Comparison of ENCODE assay signal across 25 cellular contexts in genomic region chr3:77913524-77914174, GRCh38.
"Had no signal": no experiment of that assay in that cellular context is flagged by ENCODE, and none has a peak within 500 bp of the region (broad histone marks: within the 10 kb centered on the region; RNA-seq: fewer than 3 reads in every experiment).

No MANE protein-coding gene starts in this region.

- H3K4me2 ChIP-seq: smooth muscle cell had no signal

- H3K9me3 ChIP-seq: lower lobe of right lung, mucosa of descending colon, neutrophil, pancreas, suprapubic skin, transverse colon, uterus had no signal

- H3K27ac Mint-ChIP-seq: memory B cell; mesothelial cell of epicardium; naive B cell; natural killer cell treated with Interleukin-12 subunit alpha and Interleukin-12 subunit beta and Interleukin-15 and Interleukin-18, amount 100 ng/mL, for 72 hours; stimulated activated naive CD8-positive, alpha-beta T cell treated with anti-CD3 and anti-CD28 coated beads, Interleukin-15, amount 100 ng/mL, for 72 hours had no signal

- H3K9me3 Mint-ChIP-seq: stimulated activated naive CD8-positive, alpha-beta T cell treated with anti-CD3 and anti-CD28 coated beads, Interleukin-15, amount 100 ng/mL, for 72 hours had no signal

- H3K4me1 ChIP-seq: left ventricle myocardium inferior, lower lobe of right lung, pancreas, suprapubic skin, transverse colon, upper lobe of right lung, uterus had no signal

- H3K36me3 ChIP-seq: left ventricle myocardium inferior, lower lobe of right lung, neutrophil, pancreas, suprapubic skin, transverse colon, upper lobe of right lung, uterus had no signal

- H3K4me3 Mint-ChIP-seq: memory B cell; mesothelial cell of epicardium; naive B cell; natural killer cell treated with Interleukin-12 subunit alpha and Interleukin-12 subunit beta and Interleukin-15 and Interleukin-18, amount 100 ng/mL, for 72 hours; neural crest cell; stimulated activated naive CD8-positive, alpha-beta T cell treated with anti-CD3 and anti-CD28 coated beads, Interleukin-15, amount 100 ng/mL, for 72 hours had no signal

- H3K27me3 Mint-ChIP-seq: memory B cell; naive B cell; natural killer cell treated with Interleukin-12 subunit alpha and Interleukin-12 subunit beta and Interleukin-15 and Interleukin-18, amount 100 ng/mL, for 72 hours; stimulated activated naive CD8-positive, alpha-beta T cell treated with anti-CD3 and anti-CD28 coated beads, Interleukin-15, amount 100 ng/mL, for 72 hours had no signal

- H3K36me3 Mint-ChIP-seq: memory B cell; naive B cell; natural killer cell treated with Interleukin-12 subunit alpha and Interleukin-12 subunit beta and Interleukin-15 and Interleukin-18, amount 100 ng/mL, for 72 hours had no signal

- H3K27me3 ChIP-seq: dorsolateral prefrontal cortex, neutrophil, pancreas, suprapubic skin, transverse colon, upper lobe of right lung, uterus had no signal

- DNase-seq: dorsolateral prefrontal cortex; effector CD4-positive, alpha-beta T cell; head of caudate nucleus; left cardiac atrium; left ventricle myocardium inferior; lower lobe of right lung; mucosa of descending colon; naive B cell; pancreas; stimulated activated CD4-positive, alpha-beta T cell treated with anti-CD3 and anti-CD28 coated beads, Interleukin-12 subunit alpha, Interleukin-12 subunit beta, amount 100 ng/mL, for 4 hours; stimulated activated CD4-positive, alpha-beta T cell treated with anti-CD3 and anti-CD28 coated beads, Interleukin-1b, Interleukin-23, amount 100 ng/mL, for 48 hours; stimulated activated CD4-positive, alpha-beta T cell treated with anti-CD3 and anti-CD28 coated beads, Interleukin-4, amount 100 ng/mL, for 1 hour; stimulated activated CD8-positive, alpha-beta memory T cell treated with anti-CD3 and anti-CD28 coated beads, Interleukin-4, amount 100 ng/mL, for 48 hours; stimulated activated naive CD4-positive, alpha-beta T cell; stimulated activated naive CD8-positive, alpha-beta T cell treated with anti-CD3 and anti-CD28 coated beads, Interleukin-15, amount 100 ng/mL, for 72 hours; transverse colon; upper lobe of right lung; uterus had no signal

- H3K4me1 Mint-ChIP-seq: memory B cell; naive B cell; neural crest cell; stimulated activated naive CD8-positive, alpha-beta T cell treated with anti-CD3 and anti-CD28 coated beads, Interleukin-15, amount 100 ng/mL, for 72 hours had no signal

- H3K27ac ChIP-seq: dorsolateral prefrontal cortex, left ventricle myocardium inferior, lower lobe of right lung, neutrophil, pancreas, suprapubic skin, transverse colon, upper lobe of right lung, uterus had no signal

- H3K4me3 ChIP-seq: dorsolateral prefrontal cortex, left ventricle myocardium inferior, lower lobe of right lung, mucosa of descending colon, pancreas, smooth muscle cell, suprapubic skin, transverse colon, upper lobe of right lung, uterus had no signal
